ENCODE assay signal across 1 cellular context in genomic region chr11:613369-613968, GRCh38.
TF ChIP-seq lines count a peak whose summit lies in the region.

No MANE protein-coding gene starts in this region.

TF ChIP-seq in H1, 55 proteins besides CTCF, POLR2A, EP300 and RAD21:
- TF ChIP-seq BCL11A (IDR thresholded peaks at IDR 0.05; ENCODE audit: low read depth in 2 of 2, low read length in 2 of 2) (no peak), SIRT6 (IDR thresholded peaks at IDR 0.05; ENCODE audit: low read length) (no peak), CHD2 (IDR thresholded peaks at IDR 0.05; ENCODE audit: low read length) (no peak), KDM1A (IDR thresholded peaks at IDR 0.05; ENCODE audit: borderline replicate concordance, low read length) (no peak), SP1 (IDR thresholded peaks at IDR 0.05; ENCODE audit: low read depth, low read length) (0 out of 2 replicates have a peak, but pooled peaks have one; percentile 28), SIN3A (conservative IDR thresholded peaks at IDR 0.05 in 1 of 2, IDR thresholded peaks at IDR 0.05 in 1 of 2; ENCODE audit: low read depth in 1 of 2, low read length in 2 of 2) (0 out of 4 replicates have a peak, but pooled peaks of 1 of the 2 experiments have one; percentile 28), POLR2AphosphoS5 (IDR thresholded peaks at IDR 0.05; ENCODE audit: low read depth, low read length) (peak; percentile 47), NANOG (IDR thresholded peaks at IDR 0.05; ENCODE audit: insufficient read depth, low read depth, low read length, poor library complexity, severe bottlenecking) (no peak), GABPA (IDR thresholded peaks at IDR 0.05; ENCODE audit: borderline replicate concordance, insufficient read depth, low read length) (no peak), RXRA (IDR thresholded peaks at IDR 0.05; ENCODE audit: insufficient read depth, low read depth, low read length) (no peak), RFX5 (IDR thresholded peaks at IDR 0.05; ENCODE audit: borderline replicate concordance, low read depth, low read length) (no peak), HDAC2 (IDR thresholded peaks at IDR 0.05; ENCODE audit: borderline replicate concordance in 1 of 2, low read depth in 2 of 2, low read length in 2 of 2) (no peak), JUN (IDR thresholded peaks at IDR 0.05; ENCODE audit: low read depth, low read length) (no peak), SRF (IDR thresholded peaks at IDR 0.05; ENCODE audit: low read depth, low read length) (no peak)
TF ChIP-seq in H1: peak in this region for 3.
